Comparison of ENCODE assay signal across 14 cellular contexts in genomic region chr11:125170001-125170405, GRCh38. TPM values are rescaled to one million over a fixed set of nuclear protein-coding genes. Genes with fewer than 3 reads are reported as not detected.
DNase-seq lines count a peak whose midpoint lies in the region; ATAC-seq and TF ChIP-seq lines count a peak whose summit lies in the region.
"Had no signal": no experiment of that assay in that cellular context is flagged by ENCODE, and none has a peak within 500 bp of the region (broad histone marks: within the 10 kb centered on the region; RNA-seq: fewer than 3 reads in every experiment).

No MANE protein-coding gene starts in this region.

- H4K20me1 ChIP-seq in neural progenitor cell (ENCODE audit: low read depth), result peaks cover 34% of the 10 kb centered on the region

- H3K36me3 Mint-ChIP-seq in neural progenitor cell, result peaks cover 22% of the 10 kb centered on the region
- no peaks in the 10 kb centered on the region for H3K36me3 Mint-ChIP-seq in activated T-helper 2 cell treated with anti-CD3 and anti-CD28 coated beads, Interferon-gamma antibody, Interleukin-2, Interleukin-4, amounts not matched to agents 10 μg/mL and 5 μg/mL and 100 μg/mL, durations not matched to agents 14 hours and 24 hours and 36 hours (ENCODE audit: low read depth)

- H3K4me3 Mint-ChIP-seq in neural progenitor cell, result peak overlapping the region; percentile 72
- H3K4me3 Mint-ChIP-seq in activated T-helper 2 cell treated with anti-CD3 and anti-CD28 coated beads, Interferon-gamma antibody, Interleukin-2, Interleukin-4, amounts not matched to agents 10 μg/mL and 5 μg/mL and 100 μg/mL, durations not matched to agents 14 hours and 24 hours and 36 hours (ENCODE audit: low read depth), result no peak overlapping the region
- H3K4me3 Mint-ChIP-seq: activated T-cell treated with anti-CD3 and anti-CD28 coated beads, Interleukin-2, amount 50 U/mL, for 24 hours; naive B cell had no signal

- H3K9me3 ChIP-seq in heart left ventricle (no peaks in the 10 kb centered on the region), neural progenitor cell (ENCODE audit: low read depth) (no peaks in the 10 kb centered on the region)

- peak overlapping the region; percentile 95 for H3K4me2 ChIP-seq in neural progenitor cell

- ATAC-seq in heart left ventricle (peak in 3 of 4 donors; percentile 27 to 49 (median 29)), GM21717 (IDR thresholded peaks at IDR 0.05; ENCODE audit: unreplicated experiment) (no peak)

- peaks cover 54% of the 10 kb centered on the region for H3F3A ChIP-seq in neural progenitor cell (ENCODE audit: low read depth)

- TF ChIP-seq POLR2A in heart left ventricle (IDR thresholded peaks at IDR 0.05), result no peak

- 66 to 76% (median 69%) methylated on average over 8 of the region's 8 CpGs for WGBS in heart left ventricle, 4 donors
- 48% methylated on average over 8 of the region's 8 CpGs for WGBS in urinary bladder

- peaks cover 51% of the 10 kb centered on the region for H3K79me2 ChIP-seq in neural progenitor cell (ENCODE audit: low read depth)

- peak in 3 of 5 donors; percentile 23 to 81 (median 56) for DNase-seq in heart left ventricle
- peak; percentile 22 for DNase-seq in neural progenitor cell (ENCODE audit: low spot score)
- DNase-seq in activated naive CD4-positive, alpha-beta T cell treated with anti-CD3 and anti-CD28 coated beads, Interleukin-2, amount 50 U/mL, for 16 hours, result no peak
- DNase-seq in ureter (ENCODE audit: low spot score), result no peak
- DNase-seq in activated T-helper 2 cell treated with anti-CD3 and anti-CD28 coated beads, Interferon-gamma antibody, Interleukin-2, Interleukin-4, amounts not matched to agents 10 μg/mL and 5 μg/mL and 100 μg/mL, durations not matched to agents 14 hours and 24 hours and 36 hours (ENCODE audit: low spot score), result no peak
- DNase-seq: activated T-cell treated with anti-CD3 and anti-CD28 coated beads, Interleukin-2, amount 50 U/mL, for 24 hours; DMS53; naive B cell; NCI-H1417 treated with DMSO at 0.1 percent for 48 hours; stimulated activated CD4-positive, alpha-beta T cell treated with anti-CD3 and anti-CD28 coated beads, Interleukin-4, amount 100 ng/mL, for 4 hours had no signal

- H3K4me3 ChIP-seq in heart left ventricle, result peak overlapping the region in 7 of 12 donors; percentile 1 to 32 (median 20)
- no peak overlapping the region for H3K4me3 ChIP-seq in neural progenitor cell
- no peak overlapping the region for H3K4me3 ChIP-seq in urinary bladder (ENCODE audit: low read depth, low read length)

- H3K4me1 ChIP-seq in heart left ventricle, result peaks cover 0 to 50% (median 25%) of the 10 kb centered on the region in 12 donors
- H3K4me1 ChIP-seq in neural progenitor cell, result peaks cover 45% of the 10 kb centered on the region
- no peaks in the 10 kb centered on the region for H3K4me1 ChIP-seq in urinary bladder (ENCODE audit: insufficient read depth)

- intact Hi-C loops in heart left ventricle (cut with DNase I), result loop anchor here in 1 of 10 donors (5.0 kb wide), 1 partner anchor 42 kb away; no protein-coding TSS in a partner anchor
- intact Hi-C loops in activated T-helper 2 cell treated with anti-CD3 and anti-CD28 coated beads, Interferon-gamma antibody, Interleukin-2, Interleukin-4, amounts not matched to agents 10 μg/mL and 5 μg/mL and 100 μg/mL, durations not matched to agents 14 hours and 24 hours and 36 hours (cut with micrococcal nuclease), result no loop called here

- peaks cover 8% of the 10 kb centered on the region for H3K27me3 Mint-ChIP-seq in neural progenitor cell (ENCODE audit: insufficient read depth, low read depth)
- H3K27me3 Mint-ChIP-seq in activated T-helper 2 cell treated with anti-CD3 and anti-CD28 coated beads, Interferon-gamma antibody, Interleukin-2, Interleukin-4, amounts not matched to agents 10 μg/mL and 5 μg/mL and 100 μg/mL, durations not matched to agents 14 hours and 24 hours and 36 hours (ENCODE audit: low read depth), result peaks cover 60% of the 10 kb centered on the region

- TF ChIP-seq CTCF in heart left ventricle (IDR thresholded peaks at IDR 0.05) (no peak), neural progenitor cell (IDR thresholded peaks at IDR 0.05) (no peak)

- H3K9ac ChIP-seq in neural progenitor cell, result no peak overlapping the region

- H3K36me3 ChIP-seq in heart left ventricle (no peaks in the 10 kb centered on the region), neural progenitor cell (no peaks in the 10 kb centered on the region), urinary bladder (ENCODE audit: insufficient read depth) (no peaks in the 10 kb centered on the region)

- peak overlapping the region; percentile 94 for H3K27ac Mint-ChIP-seq in neural progenitor cell
- H3K27ac Mint-ChIP-seq in activated T-helper 2 cell treated with anti-CD3 and anti-CD28 coated beads, Interferon-gamma antibody, Interleukin-2, Interleukin-4, amounts not matched to agents 10 μg/mL and 5 μg/mL and 100 μg/mL, durations not matched to agents 14 hours and 24 hours and 36 hours, result no peak overlapping the region
- H3K27ac Mint-ChIP-seq: activated T-cell treated with anti-CD3 and anti-CD28 coated beads, Interleukin-2, amount 50 U/mL, for 24 hours; naive B cell had no signal

- no peak overlapping the region for H2AFZ ChIP-seq in neural progenitor cell (replicated peaks)

- H3K27me3 ChIP-seq in heart left ventricle, result peaks cover 0 to 30% (median 0%) of the 10 kb centered on the region in 9 donors
- peaks cover 14% of the 10 kb centered on the region for H3K27me3 ChIP-seq in neural progenitor cell

- H3K9me3 Mint-ChIP-seq in neural progenitor cell, result no peaks in the 10 kb centered on the region
- H3K9me3 Mint-ChIP-seq in activated T-helper 2 cell treated with anti-CD3 and anti-CD28 coated beads, Interferon-gamma antibody, Interleukin-2, Interleukin-4, amounts not matched to agents 10 μg/mL and 5 μg/mL and 100 μg/mL, durations not matched to agents 14 hours and 24 hours and 36 hours, result no peaks in the 10 kb centered on the region
- H3K9me3 Mint-ChIP-seq: activated T-cell treated with anti-CD3 and anti-CD28 coated beads, Interleukin-2, amount 50 U/mL, for 24 hours; naive B cell had no signal

- H3K27ac ChIP-seq in angular gyrus (ENCODE audit: low read depth, low read length), result peak overlapping the region; percentile 32
- peak overlapping the region in 11 of 12 donors; percentile 38 to 86 (median 77) for H3K27ac ChIP-seq in heart left ventricle
- no peak overlapping the region for H3K27ac ChIP-seq in neural progenitor cell
- H3K27ac ChIP-seq in urinary bladder (ENCODE audit: low read depth), result peak overlapping the region; percentile 41
- H3K27ac ChIP-seq: HL-60 had no signal

- peaks cover 63% of the 10 kb centered on the region for H3K4me1 Mint-ChIP-seq in neural progenitor cell
- H3K4me1 Mint-ChIP-seq in activated T-helper 2 cell treated with anti-CD3 and anti-CD28 coated beads, Interferon-gamma antibody, Interleukin-2, Interleukin-4, amounts not matched to agents 10 μg/mL and 5 μg/mL and 100 μg/mL, durations not matched to agents 14 hours and 24 hours and 36 hours (ENCODE audit: low read depth), result peaks cover 10% of the 10 kb centered on the region

RNA-seq across cellular contexts. Expression of gene PKNOX2, which starts 5.5 kb away (rescaled TPM):
- total RNA-seq in heart left ventricle (1 to 10 TPM; 3.1 to 9.4 (median 5.0) TPM), neural progenitor cell (ENCODE audit: low replicate concordance) (4.3 and 7.2 TPM in 2 replicates), urinary bladder (6.5 TPM), ureter (7.3 TPM)
- polyA plus RNA-seq in heart left ventricle (1 to 10 TPM; 3.2 to 4.0 TPM), urinary bladder (4.7 TPM)
- total RNA-seq in activated T-helper 2 cell treated with anti-CD3 and anti-CD28 coated beads, Interferon-gamma antibody, Interleukin-2, Interleukin-4, amounts not matched to agents 10 μg/mL and 5 μg/mL and 100 μg/mL, durations not matched to agents 14 hours and 24 hours and 36 hours, result not detected in 2 replicates

RNA-seq across cellular contexts. Expression of gene TMEM218, which starts 58.6 kb away (rescaled TPM):
- total RNA-seq in heart left ventricle (10 to 100 TPM in 1 of 9 donors, 1 to 10 TPM in 8; 5.3 to 11.3 (median 6.8) TPM), neural progenitor cell (ENCODE audit: low replicate concordance) (44.1 and 47.9 TPM in 2 replicates), urinary bladder (38.5 TPM), ureter (33.8 TPM)
- polyA plus RNA-seq in heart left ventricle (10 to 100 TPM in 1 of 2 donors, 1 to 10 TPM in 1; 4.7 to 21.8 TPM), urinary bladder (35.3 TPM)
- total RNA-seq in activated T-helper 2 cell treated with anti-CD3 and anti-CD28 coated beads, Interferon-gamma antibody, Interleukin-2, Interleukin-4, amounts not matched to agents 10 μg/mL and 5 μg/mL and 100 μg/mL, durations not matched to agents 14 hours and 24 hours and 36 hours, result 17.9 and 18.1 TPM in 2 replicates

Comparison
In these comparisons a context has a peak if more than half of its experiments do, and no peak if none do; other contexts are left out.
1. DNase-seq: peak in heart left ventricle (3 of 5) and neural progenitor cell (single experiment); none in activated naive CD4-positive, alpha-beta T cell treated with anti-CD3 and anti-CD28 coated beads, Interleukin-2, amount 50 U/mL, for 16 hours (single experiment), ureter (single experiment) and activated T-helper 2 cell treated with anti-CD3 and anti-CD28 coated beads, Interferon-gamma antibody, Interleukin-2, Interleukin-4, amounts not matched to agents 10 μg/mL and 5 μg/mL and 100 μg/mL, durations not matched to agents 14 hours and 24 hours and 36 hours (single experiment).
2. H3K4me3 ChIP-seq: peak in heart left ventricle (7 of 12); none in neural progenitor cell (single experiment) and urinary bladder (single experiment).